ENCODE assay signal across 9 cellular contexts in genomic region chrX:45762699-45763647, GRCh38.
DNase-seq lines count a peak whose midpoint lies in the region; ATAC-seq and TF ChIP-seq lines count a peak whose summit lies in the region.
"Had no signal": no experiment of that assay in that cellular context is flagged by ENCODE, and none has a peak within 500 bp of the region (broad histone marks: within the 10 kb centered on the region; RNA-seq: fewer than 3 reads in every experiment).

No MANE protein-coding gene starts in this region.

- H3K4me3 Mint-ChIP-seq in activated CD8-positive, alpha-beta T cell treated with anti-CD3 and anti-CD28 coated beads for 36 hours: peak overlapping the region; percentile 50

- intact Hi-C loops in activated CD8-positive, alpha-beta T cell treated with anti-CD3 and anti-CD28 coated beads for 36 hours (cut with micrococcal nuclease): no loop called here

- ATAC-seq in GM18508 (IDR thresholded peaks at IDR 0.05; ENCODE audit: insufficient read depth, unreplicated experiment): peak; percentile 21
- peak; percentile 40 for ATAC-seq in HG03045 (IDR thresholded peaks at IDR 0.05; ENCODE audit: unreplicated experiment)
- ATAC-seq in activated CD8-positive, alpha-beta T cell treated with anti-CD3 and anti-CD28 coated beads for 36 hours: peak; percentile 21
- no peak for ATAC-seq in HG02840 (IDR thresholded peaks at IDR 0.05; ENCODE audit: low FRiP score, unreplicated experiment)

- H3K4me1 Mint-ChIP-seq in activated CD8-positive, alpha-beta T cell treated with anti-CD3 and anti-CD28 coated beads for 36 hours (ENCODE audit: low read depth): peaks cover 64% of the 10 kb centered on the region

- H3K27me3 Mint-ChIP-seq in activated CD8-positive, alpha-beta T cell treated with anti-CD3 and anti-CD28 coated beads for 36 hours: no peaks in the 10 kb centered on the region

- peak overlapping the region; percentile 76 for H3K27ac ChIP-seq in osteoblast (ENCODE audit: low read depth, low read length)
- H3K27ac ChIP-seq: coronary artery, testis had no signal

- peak overlapping the region; percentile 89 for H3K27ac Mint-ChIP-seq in activated CD8-positive, alpha-beta T cell treated with anti-CD3 and anti-CD28 coated beads for 36 hours

- H3K4me1 ChIP-seq in osteoblast (ENCODE audit: insufficient read depth, low read length): peaks cover 73% of the 10 kb centered on the region
- H3K4me1 ChIP-seq: testis had no signal

- no peaks in the 10 kb centered on the region for H3K9me3 Mint-ChIP-seq in activated CD8-positive, alpha-beta T cell treated with anti-CD3 and anti-CD28 coated beads for 36 hours

- CTCF ChIA-PET in activated CD8-positive, alpha-beta T cell treated with anti-CD3 and anti-CD28 coated beads for 36 hours (lab: Charles Lee): interaction anchor here (1.0 kb wide), 1 partner anchor 44 kb away, joined by 3 read pairs; no protein-coding TSS in a partner anchor

- no peak for TF ChIP-seq CTCF in activated CD8-positive, alpha-beta T cell treated with anti-CD3 and anti-CD28 coated beads for 36 hours (IDR thresholded peaks at IDR 0.05)
- no peak for TF ChIP-seq CTCF in osteoblast (IDR thresholded peaks at IDR 0.05; ENCODE audit: extremely low read depth, low read depth, low read length)

- H2AFZ ChIP-seq in osteoblast (ENCODE audit: low read length): no peak overlapping the region

- peaks cover 72% of the 10 kb centered on the region for H3K36me3 ChIP-seq in osteoblast (ENCODE audit: insufficient read depth, low read length)

- peaks cover 66% of the 10 kb centered on the region for H3K36me3 Mint-ChIP-seq in activated CD8-positive, alpha-beta T cell treated with anti-CD3 and anti-CD28 coated beads for 36 hours (ENCODE audit: low read depth)

- peaks cover 26% of the 10 kb centered on the region for H4K20me1 ChIP-seq in osteoblast (ENCODE audit: insufficient read depth, low read length)

- peak overlapping the region; percentile 75 for H3K4me2 ChIP-seq in osteoblast (ENCODE audit: insufficient read depth, low read length)

- no peaks in the 10 kb centered on the region for H3K27me3 ChIP-seq in osteoblast (ENCODE audit: insufficient read depth, low read length)
- H3K27me3 ChIP-seq: testis had no signal

- POLR2A ChIA-PET in activated CD8-positive, alpha-beta T cell treated with anti-CD3 and anti-CD28 coated beads for 36 hours (lab: Charles Lee): interaction anchor here (1.4 to 1.5 kb wide), 3 partner anchors 44 to 88 kb away, joined by 4 to 9 read pairs (median 7); no protein-coding TSS in a partner anchor

- no peak for DNase-seq in activated CD8-positive, alpha-beta T cell treated with anti-CD3 and anti-CD28 coated beads for 36 hours
- DNase-seq in osteoblast (ENCODE audit: insufficient read length, low spot score, missing footprints) (no peak), NCI-H2196 (lab: John Stamatoyannopoulos, UW; ENCODE audit: unreplicated experiment) (no peak), NCI-H2196 treated with DMSO at 0.1 percent for 48 hours (lab: John Stamatoyannopoulos, UW; ENCODE audit: unreplicated experiment) (no peak)
- DNase-seq: testis had no signal

- H3K4me3 ChIP-seq in osteoblast (ENCODE audit: insufficient read depth, low read length): peak overlapping the region; percentile 45
- H3K4me3 ChIP-seq: coronary artery, testis had no signal

- H3K79me2 ChIP-seq in osteoblast (ENCODE audit: insufficient read depth, low read length): peaks cover 90% of the 10 kb centered on the region

- no peaks in the 10 kb centered on the region for H3K9me3 ChIP-seq in osteoblast (ENCODE audit: low read depth, low read length)
- H3K9me3 ChIP-seq: testis had no signal
